ENCODE assay signal across 8 cellular contexts in the genomic region with DNA sequence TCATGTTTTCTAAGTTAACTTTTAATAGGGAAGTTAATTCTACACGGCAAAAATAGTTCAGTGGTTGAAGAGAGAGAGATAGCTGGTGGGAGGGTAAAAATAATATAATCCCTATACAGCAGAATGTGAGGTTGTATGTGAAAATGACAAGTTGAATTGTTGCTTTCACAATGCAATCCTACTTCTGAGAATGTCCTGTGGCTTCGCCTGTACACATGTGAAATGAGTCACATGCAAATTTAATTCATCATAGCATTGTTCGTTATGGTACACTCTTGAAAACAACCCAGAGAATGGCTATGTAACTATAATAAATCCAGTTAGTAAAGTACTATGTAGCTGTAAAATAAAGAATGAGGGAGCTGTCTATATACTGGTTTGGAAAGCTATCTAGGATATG. TPM values are rescaled to one million over a fixed set of nuclear protein-coding genes. Genes with fewer than 3 reads are reported as not detected.
DNase-seq lines count a peak whose midpoint lies in the region; ATAC-seq, FAIRE-seq and TF ChIP-seq lines count a peak whose summit lies in the region.

No MANE protein-coding gene starts in this region.

- ATAC-seq in GM18868 (IDR thresholded peaks at IDR 0.05; ENCODE audit: unreplicated experiment) = peak; percentile 99
- ATAC-seq in HG02588 (IDR thresholded peaks at IDR 0.05; ENCODE audit: unreplicated experiment) = peak; percentile 97
- peak; percentile 32 for ATAC-seq in PC-3
- ATAC-seq in right cardiac atrium = no peak

- no peaks in the 10 kb centered on the region for H3K79me2 ChIP-seq in PC-3 (ENCODE audit: low read length)

- no TSS peak for BruUV-seq in PC-3 (replicated peaks; lab: Mats Ljungman, UMichigan)

- H3K4me3 ChIP-seq in PC-3 (ENCODE audit: low read length) (no peak overlapping the region), mesenchymal stem cell (ENCODE audit: insufficient read depth in 1 of 2, low read depth in 1 of 2, low read length in 2 of 2) (no peak overlapping the region), right cardiac atrium (ENCODE audit: low read length) (no peak overlapping the region)

- H4K91ac ChIP-seq in mesenchymal stem cell (ENCODE audit: low read length) = no peak overlapping the region

- H3K9ac ChIP-seq in PC-3 (ENCODE audit: low read length) = no peak overlapping the region
- H3K9ac ChIP-seq in mesenchymal stem cell (ENCODE audit: low read length) = no peak overlapping the region

- no peak overlapping the region for H3K4me3 Mint-ChIP-seq in progenitor cell of endocrine pancreas (ENCODE audit: low read depth)

- H3K27me3 ChIP-seq in PC-3 (ENCODE audit: low read length) (no peaks in the 10 kb centered on the region), mesenchymal stem cell (ENCODE audit: control insufficient read depth in 1 of 2, insufficient read depth in 1 of 2, low read length in 2 of 2) (no peaks in the 10 kb centered on the region), right cardiac atrium (ENCODE audit: control insufficient read depth, insufficient read depth) (no peaks in the 10 kb centered on the region)

- H2AFZ ChIP-seq in PC-3 (ENCODE audit: low read length) (no peak overlapping the region), mesenchymal stem cell (ENCODE audit: low read depth, low read length) (no peak overlapping the region)

- H3K36me3 ChIP-seq in PC-3 (ENCODE audit: low read depth, low read length) = no peaks in the 10 kb centered on the region
- H3K36me3 ChIP-seq in mesenchymal stem cell (ENCODE audit: control insufficient read depth in 1 of 2, insufficient read depth in 2 of 2, low read depth in 1 of 2, low read length in 2 of 2) = peaks cover 0 to 39% of the 10 kb centered on the region in 2 experiments

- TF ChIP-seq CTCF in PC-3 (conservative IDR thresholded peaks at IDR 0.05; ENCODE audit: low read depth, low read length) (no peak), progenitor cell of endocrine pancreas (IDR thresholded peaks at IDR 0.05; ENCODE audit: unreplicated experiment) (no peak)

- no peak overlapping the region for H4K8ac ChIP-seq in mesenchymal stem cell (ENCODE audit: low read length)

- H3K4me2 ChIP-seq in PC-3 (ENCODE audit: low read length) (no peak overlapping the region), mesenchymal stem cell (ENCODE audit: low read length, poor library complexity, severe bottlenecking) (no peak overlapping the region)

- no peak for FAIRE-seq in frontal cortex (lab: Jason Lieb, UNC)

- no peaks in the 10 kb centered on the region for H3K27me3 Mint-ChIP-seq in progenitor cell of endocrine pancreas

- H4K20me1 ChIP-seq in PC-3 (ENCODE audit: low read length) = no peaks in the 10 kb centered on the region

- H3K4me1 ChIP-seq in PC-3 (ENCODE audit: insufficient read depth, low read length) (peaks cover 18% of the 10 kb centered on the region), mesenchymal stem cell (ENCODE audit: control insufficient read depth, insufficient read depth, low read depth, low read length) (no peaks in the 10 kb centered on the region), right cardiac atrium (ENCODE audit: control insufficient read depth, insufficient read depth, low read length) (no peaks in the 10 kb centered on the region)

- H3K27ac ChIP-seq in PC-3 (ENCODE audit: low read length) = no peak overlapping the region
- no peak overlapping the region for H3K27ac ChIP-seq in mesenchymal stem cell (ENCODE audit: low read length, poor library complexity, severe bottlenecking)
- no peak overlapping the region for H3K27ac ChIP-seq in right cardiac atrium (ENCODE audit: low read length)

- H3K23ac ChIP-seq in mesenchymal stem cell (ENCODE audit: low read length in 2 of 2) = no peak overlapping the region

- H2BK12ac ChIP-seq in mesenchymal stem cell (ENCODE audit: low read length in 2 of 2) = no peak overlapping the region

- H3K27ac Mint-ChIP-seq in progenitor cell of endocrine pancreas = no peak overlapping the region

- H3K9me2 ChIP-seq in PC-3 (replicated peaks; ENCODE audit: low read length) = no peaks in the 10 kb centered on the region

- WGBS in mesenchymal stem cell = 75% methylated on average over 2 of the region's 3 CpGs
- WGBS in right cardiac atrium = 72% methylated on average over 3 of the region's 3 CpGs

- no peak overlapping the region for H2BK15ac ChIP-seq in mesenchymal stem cell (ENCODE audit: low read depth, poor library complexity, severe bottlenecking)

- no peak overlapping the region for H3K14ac ChIP-seq in mesenchymal stem cell (ENCODE audit: low read length in 2 of 2)

- DNase-seq in PC-3 (peak; percentile 11), mesenchymal stem cell (peak; percentile 80), right cardiac atrium (no peak), GOT3 (lab: John Stamatoyannopoulos, UW) (no peak), progenitor cell of endocrine pancreas (ENCODE audit: low spot score, unreplicated experiment) (no peak), frontal cortex (ENCODE audit: low spot score in 2 of 2) (no peak)

- no peak overlapping the region for H2AK5ac ChIP-seq in mesenchymal stem cell (ENCODE audit: low read length, severe bottlenecking)

- H3F3A ChIP-seq in PC-3 (ENCODE audit: low read length, unreplicated experiment) = no peaks in the 10 kb centered on the region

- no peak overlapping the region for H3K4ac ChIP-seq in mesenchymal stem cell (ENCODE audit: low read depth in 1 of 2, low read length in 2 of 2)

- H3K4me1 Mint-ChIP-seq in progenitor cell of endocrine pancreas (ENCODE audit: low read depth) = peaks cover 5% of the 10 kb centered on the region

- no peak overlapping the region for H2BK5ac ChIP-seq in mesenchymal stem cell (ENCODE audit: low read depth, low read length, poor library complexity, severe bottlenecking)

- H3K79me1 ChIP-seq in mesenchymal stem cell (replicated peaks; ENCODE audit: low read length, poor library complexity, severe bottlenecking) = no peaks in the 10 kb centered on the region

- CTCF ChIA-PET in PC-3 (lab: Charles Lee) = no interaction called here

- H3K36me3 Mint-ChIP-seq in progenitor cell of endocrine pancreas (ENCODE audit: insufficient read depth) = peaks cover under 1% of the 10 kb centered on the region

- no peak overlapping the region for H2BK120ac ChIP-seq in mesenchymal stem cell (ENCODE audit: low read depth, low read length)

- intact Hi-C loops in PC-3 (cut with micrococcal nuclease) (no loop called here), right cardiac atrium (cut with DNase I) (no loop called here)

- H3K9me3 ChIP-seq in PC-3 (ENCODE audit: low read length) = no peaks in the 10 kb centered on the region
- no peaks in the 10 kb centered on the region for H3K9me3 ChIP-seq in mesenchymal stem cell (ENCODE audit: control insufficient read depth, low read length)
- no peaks in the 10 kb centered on the region for H3K9me3 ChIP-seq in right cardiac atrium (ENCODE audit: control insufficient read depth, low read length)

- POLR2A ChIA-PET in PC-3 (lab: Charles Lee; ENCODE audit: unreplicated experiment) = no interaction called here

- H3K18ac ChIP-seq in mesenchymal stem cell (ENCODE audit: low read depth in 1 of 2, low read length in 2 of 2) = no peak overlapping the region

- H3K9me3 Mint-ChIP-seq in progenitor cell of endocrine pancreas (ENCODE audit: low read depth) = no peaks in the 10 kb centered on the region

RNA-seq across cellular contexts. Expression of a gene that starts 46.1 kb away (rescaled TPM):
- total RNA-seq in PC-3 (2014; rRNA removed) (7.8 and 8.0 TPM in 2 replicates), right cardiac atrium (10 to 100 TPM; 27.4 to 31.0 (median 28.3) TPM), progenitor cell of endocrine pancreas (20.7 and 20.9 TPM in 2 replicates), frontal cortex (90.5 TPM)
- polyA plus RNA-seq in mesenchymal stem cell (2013, experiment 1 of 2) = 11.7 TPM
- polyA plus RNA-seq in mesenchymal stem cell (2013, experiment 2 of 2) = 11.6 TPM
- polyA plus RNA-seq in right cardiac atrium = 13.0 TPM

Comparison
In these comparisons a context has a peak if more than half of its experiments do, and no peak if none do; other contexts are left out.
1. ATAC-seq: peak in GM18868 (single experiment), HG02588 (single experiment) and PC-3 (single experiment); none in right cardiac atrium (0 of 2).
2. DNase-seq: peak in PC-3 (single experiment) and mesenchymal stem cell (single experiment); none in right cardiac atrium (0 of 3), GOT3 (single experiment), progenitor cell of endocrine pancreas (single experiment) and frontal cortex (0 of 2).